ENCODE assay signal across 15 cellular contexts in the genomic region with DNA sequence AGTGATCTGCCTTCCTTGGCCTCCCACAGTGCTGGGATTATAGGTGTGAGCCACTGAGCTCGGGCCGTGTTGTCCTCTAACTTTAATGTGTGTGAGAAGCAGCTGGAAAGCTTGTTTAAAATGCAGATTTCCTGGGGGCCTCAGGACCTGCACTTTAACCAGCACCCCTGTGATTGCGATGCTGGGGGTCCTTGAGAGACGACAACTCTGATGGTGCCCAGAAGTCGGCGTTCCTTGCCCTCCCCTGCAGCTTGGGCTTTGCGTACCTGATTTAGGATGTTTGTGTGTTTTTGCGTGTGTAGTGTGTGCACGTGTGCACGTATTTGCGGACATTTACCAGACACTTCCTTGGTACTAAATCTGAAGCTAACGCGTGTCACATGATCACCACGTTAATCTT.
"Had no signal": no experiment of that assay in that cellular context is flagged by ENCODE, and none has a peak within 500 bp of the region (broad histone marks: within the 10 kb centered on the region; RNA-seq: fewer than 3 reads in every experiment).

No MANE protein-coding gene starts in this region.

- DNase-seq: activated CD4-positive, alpha-beta T cell treated with anti-CD3 and anti-CD28 coated beads, Interleukin-2, amount 10 ng/mL, durations not matched to agents 7 days and 5 days; activated CD4-positive, CD25-positive, alpha-beta regulatory T cell; activated CD8-positive, alpha-beta memory T cell treated with anti-CD3 and anti-CD28 coated beads for 24 hours; activated naive CD4-positive, alpha-beta T cell treated with anti-CD3 and anti-CD28 coated beads, Interleukin-2, amount 50 U/mL, for 16 hours; adrenal gland; caudate nucleus; effector CD8-positive, alpha-beta T cell; heart right ventricle; left ventricle myocardium inferior; right cardiac atrium had no signal

- H3K27ac Mint-ChIP-seq: activated CD4-positive, alpha-beta T cell treated with anti-CD3 and anti-CD28 coated beads, Interleukin-2, amount 10 ng/mL, durations not matched to agents 7 days and 5 days; stimulated activated effector memory CD8-positive, alpha-beta T cell treated with anti-CD3 and anti-CD28 coated beads, Interleukin-12 subunit alpha, Interleukin-12 subunit beta, amount 100 ng/mL, for 72 hours had no signal

- H3K27me3 ChIP-seq: adrenal gland, heart right ventricle had no signal

- H3K4me3 ChIP-seq: adrenal gland, coronary artery, heart right ventricle, left ventricle myocardium inferior, smooth muscle cell, thoracic aorta had no signal

- ATAC-seq: heart right ventricle; right cardiac atrium; stimulated activated effector memory CD8-positive, alpha-beta T cell treated with anti-CD3 and anti-CD28 coated beads, Interleukin-12 subunit alpha, Interleukin-12 subunit beta, amount 100 ng/mL, for 72 hours had no signal

- H3K9me3 Mint-ChIP-seq: activated CD4-positive, alpha-beta T cell treated with anti-CD3 and anti-CD28 coated beads, Interleukin-2, amount 10 ng/mL, durations not matched to agents 7 days and 5 days; neural crest cell; stimulated activated effector memory CD8-positive, alpha-beta T cell treated with anti-CD3 and anti-CD28 coated beads, Interleukin-12 subunit alpha, Interleukin-12 subunit beta, amount 100 ng/mL, for 72 hours had no signal

- H3K4me1 Mint-ChIP-seq: stimulated activated effector memory CD8-positive, alpha-beta T cell treated with anti-CD3 and anti-CD28 coated beads, Interleukin-12 subunit alpha, Interleukin-12 subunit beta, amount 100 ng/mL, for 72 hours had no signal

- H3K4me3 Mint-ChIP-seq: activated CD4-positive, alpha-beta T cell treated with anti-CD3 and anti-CD28 coated beads, Interleukin-2, amount 10 ng/mL, durations not matched to agents 7 days and 5 days; neural crest cell; stimulated activated effector memory CD8-positive, alpha-beta T cell treated with anti-CD3 and anti-CD28 coated beads, Interleukin-12 subunit alpha, Interleukin-12 subunit beta, amount 100 ng/mL, for 72 hours had no signal

- H3K27ac ChIP-seq: adrenal gland, heart right ventricle, left ventricle myocardium inferior, thoracic aorta had no signal

- H3K9me3 ChIP-seq: adrenal gland, heart right ventricle, left ventricle myocardium inferior, thoracic aorta had no signal

- H3K27me3 Mint-ChIP-seq: activated CD4-positive, alpha-beta T cell treated with anti-CD3 and anti-CD28 coated beads, Interleukin-2, amount 10 ng/mL, durations not matched to agents 7 days and 5 days had no signal
